ENCODE assay signal across 1 cellular context in genomic region chr16:3474136-3474779, GRCh38.
TF ChIP-seq lines count a peak whose summit lies in the region.

No MANE protein-coding gene starts in this region.

TF ChIP-seq in SK-N-SH treated with all-trans-retinoic acid at 6 μM for 48 hours, 23 proteins besides CTCF, POLR2A, EP300 and RAD21 (continued from another document):
- TF ChIP-seq TSHZ2 (CRISPR knock-in tag; IDR thresholded peaks at IDR 0.05) (no peak), RARB (CRISPR knock-in tag; IDR thresholded peaks at IDR 0.05) (no peak), ESRRG (CRISPR knock-in tag; IDR thresholded peaks at IDR 0.05) (no peak), SNAI2 (CRISPR knock-in tag; IDR thresholded peaks at IDR 0.05) (no peak), TOX (CRISPR knock-in tag; IDR thresholded peaks at IDR 0.05; ENCODE audit: borderline replicate concordance) (no peak), ZFP3 (CRISPR knock-in tag; IDR thresholded peaks at IDR 0.05) (no peak), CSRNP3 (CRISPR knock-in tag; IDR thresholded peaks at IDR 0.05) (no peak), ZC3H10 (CRISPR knock-in tag; IDR thresholded peaks at IDR 0.05) (no peak)
